21 cellular contexts compared by ENCODE assay signal in genomic region chr14:63761356-63762117, GRCh38. TPM values are rescaled to one million over a fixed set of nuclear protein-coding genes. Genes with fewer than 3 reads are reported as not detected.
A peak's percentile ranks its signal among the peaks of the same experiment; 100 is the strongest.
DNase-seq lines count a peak whose midpoint lies in the region; ATAC-seq, FAIRE-seq and TF ChIP-seq lines count a peak whose summit lies in the region.
"Had no signal": no experiment of that assay in that cellular context is flagged by ENCODE, and none has a peak within 500 bp of the region (broad histone marks: within the 10 kb centered on the region; RNA-seq: fewer than 3 reads in every experiment).

No MANE protein-coding gene starts in this region.

- H3K27ac Mint-ChIP-seq in CD4-positive, alpha-beta T cell, result peak overlapping the region; percentile 63
- peak overlapping the region; percentile 82 for H3K27ac Mint-ChIP-seq in mesothelial cell of epicardium
- H3K27ac Mint-ChIP-seq: activated CD8-positive, alpha-beta T cell treated with anti-CD3 and anti-CD28 coated beads for 36 hours had no signal

- H3K9me3 ChIP-seq in CD4-positive, alpha-beta T cell (ENCODE audit: control insufficient read depth, low read length), result no peaks in the 10 kb centered on the region
- H3K9me3 ChIP-seq: esophagus squamous epithelium, ovary, sigmoid colon had no signal

- H3K4me1 Mint-ChIP-seq in CD4-positive, alpha-beta T cell (ENCODE audit: low read depth), result peaks cover 19% of the 10 kb centered on the region
- H3K4me1 Mint-ChIP-seq in mesothelial cell of epicardium, result peaks cover 20% of the 10 kb centered on the region

- no peak for DNase-seq in CD4-positive, alpha-beta T cell
- no peak for DNase-seq in GM12892 (ENCODE audit: insufficient read length)
- peak; percentile 2 for DNase-seq in SKM-1 (lab: John Stamatoyannopoulos, UW; ENCODE audit: unreplicated experiment)
- DNase-seq in mesothelial cell of epicardium (ENCODE audit: low spot score in 2 of 2, unreplicated experiment in 2 of 2), result no peak
- DNase-seq in erythroblast (lab: John Stamatoyannopoulos, UW), result no peak
- DNase-seq in NCI-H146 treated with DMSO at 0.1 percent for 48 hours (lab: John Stamatoyannopoulos, UW; ENCODE audit: unreplicated experiment), result no peak
- DNase-seq in ureter (ENCODE audit: low spot score), result no peak
- DNase-seq in activated gamma-delta T cell treated with Interleukin-2 at 50 U/mL for 16 hours, result no peak
- DNase-seq: activated CD8-positive, alpha-beta T cell treated with anti-CD3 and anti-CD28 coated beads for 36 hours; Calu3; esophagus squamous epithelium; left ventricle myocardium superior; NCI-H1436 treated with DMSO at 0.1 percent for 48 hours; NCI-H748 treated with DMSO at 0.1 percent for 48 hours; ovary; PC-9; sigmoid colon; stimulated activated CD4-positive, alpha-beta T cell treated with anti-CD3 and anti-CD28 coated beads, Interleukin-2, amount 100 ng/mL, for 24 hours; WERI-Rb-1 had no signal

- ATAC-seq in CD4-positive, alpha-beta T cell (ENCODE audit: poor library complexity), result no peak
- ATAC-seq: activated CD8-positive, alpha-beta T cell treated with anti-CD3 and anti-CD28 coated beads for 36 hours; GM12878; left ventricle myocardium superior had no signal

- no peaks in the 10 kb centered on the region for H3K27me3 ChIP-seq in CD4-positive, alpha-beta T cell (ENCODE audit: control insufficient read depth, insufficient read depth, low read length)
- H3K27me3 ChIP-seq: esophagus squamous epithelium, ovary, sigmoid colon had no signal

- H3K36me3 Mint-ChIP-seq in CD4-positive, alpha-beta T cell (ENCODE audit: low read depth), result no peaks in the 10 kb centered on the region
- no peaks in the 10 kb centered on the region for H3K36me3 Mint-ChIP-seq in mesothelial cell of epicardium

- FAIRE-seq in GM12892 (lab: Jason Lieb, UNC), result peak; percentile 38
- FAIRE-seq: G401.6, GM12878 had no signal

- intact Hi-C loops in CD4-positive, alpha-beta T cell (cut with DNase I, micrococcal nuclease), result no loop called here

- no peak overlapping the region for H3K27ac ChIP-seq in CD4-positive, alpha-beta T cell (ENCODE audit: low read depth, low read length)
- H3K27ac ChIP-seq: esophagus squamous epithelium, ovary, PC-9, sigmoid colon, WERI-Rb-1 had no signal

- no peaks in the 10 kb centered on the region for H3K9me3 Mint-ChIP-seq in CD4-positive, alpha-beta T cell
- no peaks in the 10 kb centered on the region for H3K9me3 Mint-ChIP-seq in mesothelial cell of epicardium
- H3K9me3 Mint-ChIP-seq: activated CD8-positive, alpha-beta T cell treated with anti-CD3 and anti-CD28 coated beads for 36 hours had no signal

- POLR2A ChIA-PET in CD4-positive, alpha-beta T cell (lab: Charles Lee), result no interaction called here

- TF ChIP-seq POLR2A in GM12892 (IDR thresholded peaks at IDR 0.05; ENCODE audit: low read depth, low read length) (no peak), erythroblast (IDR thresholded peaks at IDR 0.05; ENCODE audit: low read length) (no peak)

- TF ChIP-seq CTCF in CD4-positive, alpha-beta T cell (IDR thresholded peaks at IDR 0.05), result no peak
- no peak for TF ChIP-seq CTCF in mesothelial cell of epicardium (IDR thresholded peaks at IDR 0.05; ENCODE audit: unreplicated experiment)

- no peak overlapping the region for H3K4me3 Mint-ChIP-seq in CD4-positive, alpha-beta T cell
- H3K4me3 Mint-ChIP-seq in mesothelial cell of epicardium, result no peak overlapping the region
- H3K4me3 Mint-ChIP-seq: activated CD8-positive, alpha-beta T cell treated with anti-CD3 and anti-CD28 coated beads for 36 hours had no signal

- no peaks in the 10 kb centered on the region for H3K27me3 Mint-ChIP-seq in CD4-positive, alpha-beta T cell
- no peaks in the 10 kb centered on the region for H3K27me3 Mint-ChIP-seq in mesothelial cell of epicardium (ENCODE audit: low read depth)
- H3K27me3 Mint-ChIP-seq: activated CD8-positive, alpha-beta T cell treated with anti-CD3 and anti-CD28 coated beads for 36 hours had no signal

- CTCF ChIA-PET in CD4-positive, alpha-beta T cell (lab: Charles Lee), result no interaction called here

RNA-seq across cellular contexts. Expression of gene SGPP1, which starts 33.7 kb away (rescaled TPM):
- total RNA-seq in CD4-positive, alpha-beta T cell, result 10 to 100 TPM; 16.6 to 16.8 TPM
- 16.6 TPM for polyA plus RNA-seq in GM12892 (2012; ENCODE audit: missing spikeins)
- total RNA-seq in mesothelial cell of epicardium (14.6 to 15.8 TPM (median 15.5 TPM) in 3 replicates), ureter (14.5 TPM)
